11 cellular contexts compared by ENCODE assay signal in the genomic region with DNA sequence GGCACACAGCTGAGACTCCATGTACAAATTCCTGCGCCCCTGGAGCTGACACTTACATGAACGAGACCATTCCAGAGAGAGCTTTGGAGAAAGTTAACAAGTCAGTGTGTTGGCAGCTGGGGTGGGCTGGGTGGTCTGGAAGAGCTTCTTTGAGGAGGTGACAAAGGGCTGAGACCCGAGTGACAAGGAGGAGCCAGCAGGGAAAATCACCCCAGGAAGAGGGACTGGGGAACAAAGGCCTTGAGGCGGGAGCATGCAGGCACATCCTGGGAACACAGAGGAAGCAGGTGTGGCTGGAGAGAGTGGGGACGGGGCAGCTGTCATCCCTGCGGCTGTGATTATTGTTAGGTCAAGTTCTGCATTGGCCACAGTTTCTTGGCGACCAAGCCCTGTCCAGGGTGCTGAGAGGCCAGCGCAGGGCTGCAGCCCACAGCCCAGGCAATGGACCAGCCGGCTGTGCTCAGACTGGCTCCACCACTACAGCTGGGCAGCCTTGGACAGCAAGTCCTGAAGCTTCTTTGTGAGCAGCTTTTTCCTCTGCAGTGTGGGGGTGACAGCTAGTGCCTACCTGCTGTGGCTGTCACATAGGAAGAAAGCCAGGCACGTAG. TPM values are rescaled to one million over a fixed set of nuclear protein-coding genes. Genes with fewer than 3 reads are reported as not detected.
DNase-seq lines count a peak whose midpoint lies in the region; ATAC-seq and TF ChIP-seq lines count a peak whose summit lies in the region.
"Had no signal": no experiment of that assay in that cellular context is flagged by ENCODE, and none has a peak within 500 bp of the region (broad histone marks: within the 10 kb centered on the region; RNA-seq: fewer than 3 reads in every experiment).

No MANE protein-coding gene starts in this region.

- no peak for ATAC-seq in HG03196 (IDR thresholded peaks at IDR 0.05; ENCODE audit: unreplicated experiment)
- ATAC-seq in HG03280 (IDR thresholded peaks at IDR 0.05; ENCODE audit: unreplicated experiment), result no peak
- ATAC-seq: activated T-helper 17 cell treated with anti-CD3 and anti-CD28 coated beads, Interleukin-2, amount 50 U/mL, for 72 hours had no signal

- TF ChIP-seq CTCF in fibroblast of pulmonary artery (IDR thresholded peaks at IDR 0.05; ENCODE audit: low read length, missing control alignments), result no peak

- DNase-seq in NCI-H2227 (lab: John Stamatoyannopoulos, UW; ENCODE audit: unreplicated experiment), result peak; percentile 4
- DNase-seq in NCI-H2227 treated with DMSO at 0.1 percent for 48 hours (lab: John Stamatoyannopoulos, UW), result no peak
- DNase-seq in OCI-M1 (lab: John Stamatoyannopoulos, UW), result peak; percentile 35
- peak; percentile 28 for DNase-seq in fibroblast of pulmonary artery (ENCODE audit: low read depth)
- DNase-seq in pulmonary artery endothelial cell (ENCODE audit: low read depth, low spot score), result peak; percentile 4
- no peak for DNase-seq in T-helper 1 cell
- DNase-seq: naive B cell had no signal

- no peak overlapping the region for H3K4me3 ChIP-seq in fibroblast of pulmonary artery (replicated peaks; ENCODE audit: low read depth, low read length)
- H3K4me3 ChIP-seq: Peyer's patch had no signal

RNA-seq across cellular contexts. Expression of a gene that starts 34.2 kb away (rescaled TPM):
- not detected in 2 replicates for total RNA-seq in pulmonary artery endothelial cell
- total RNA-seq: activated T-helper 17 cell treated with anti-CD3 and anti-CD28 coated beads, Interleukin-2, amount 50 U/mL, for 72 hours; Peyer's patch had no signal

Comparison
In these comparisons a context has a peak if more than half of its experiments do, and no peak if none do; other contexts are left out.
1. DNase-seq: peak in NCI-H2227 (single experiment), OCI-M1 (single experiment), fibroblast of pulmonary artery (single experiment) and pulmonary artery endothelial cell (single experiment); none in NCI-H2227 treated with DMSO at 0.1 percent for 48 hours (single experiment) and T-helper 1 cell (0 of 5).